7 cellular contexts compared by ENCODE assay signal in the genomic region with DNA sequence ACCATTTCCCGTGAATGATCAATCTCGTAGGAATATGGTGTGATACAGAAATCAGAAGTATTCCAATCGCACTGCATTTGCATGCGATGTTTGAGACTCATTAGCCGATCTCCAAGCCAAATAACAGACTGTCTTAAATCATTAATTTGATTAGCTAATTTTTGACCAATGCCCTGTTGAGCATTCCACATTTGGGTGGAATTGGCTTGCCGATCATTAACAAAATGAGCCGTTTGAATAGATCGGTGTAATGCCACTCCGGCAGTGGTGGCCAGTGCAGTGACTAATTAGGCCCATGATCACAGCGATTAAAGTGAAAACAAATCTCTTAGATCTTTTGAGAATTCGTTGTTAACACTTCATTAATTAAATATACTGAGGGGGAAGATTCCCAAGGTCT. TPM values are rescaled to one million over a fixed set of nuclear protein-coding genes. Genes with fewer than 3 reads are reported as not detected.
"Had no signal": no experiment of that assay in that cellular context is flagged by ENCODE, and none has a peak within 500 bp of the region (broad histone marks: within the 10 kb centered on the region; RNA-seq: fewer than 3 reads in every experiment).

No MANE protein-coding gene starts in this region.

RNA-seq across cellular contexts. Expression of a gene that starts 27.8 kb away (rescaled TPM):
- total RNA-seq: chondrocyte, dermis blood vessel endothelial cell, endothelial cell of umbilical vein, esophagus mucosa, esophagus squamous epithelium, fibroblast of villous mesenchyme, glomerular endothelial cell had no signal
